In genomic region chr11:113694390-113694789, GRCh38 we compare ENCODE assay signal across 33 cellular contexts.
"Had no signal": no experiment of that assay in that cellular context is flagged by ENCODE, and none has a peak within 500 bp of the region (broad histone marks: within the 10 kb centered on the region; RNA-seq: fewer than 3 reads in every experiment).

No MANE protein-coding gene starts in this region.

- DNase-seq: Karpas-422, Kasumi-1, MG63, MM.1S, MV-4-11, NCI-H1048, NCI-H1092, NCI-H1092 treated with DMSO at 0.1 percent for 48 hours, NCI-H1105, NCI-H1105 treated with DMSO at 0.1 percent for 48 hours, NCI-H1417, NCI-H1417 treated with DMSO at 0.1 percent for 48 hours, NCI-H1436, NCI-H1436 treated with DMSO at 0.1 percent for 48 hours, NCI-H146, NCI-H1694, NCI-H1694 treated with DMSO at 0.1 percent for 48 hours, NCI-H187, NCI-H187 treated with DMSO at 0.1 percent for 48 hours, NCI-H1930, NCI-H2029, NCI-H2029 treated with DMSO at 0.1 percent for 48 hours, NCI-H2081, NCI-H2081 treated with DMSO at 0.1 percent for 48 hours, NCI-H2107, NCI-H2171, NCI-H2171 treated with DMSO at 0.1 percent for 48 hours, NCI-H2227 treated with DMSO at 0.1 percent for 48 hours, NCI-H226, NCI-H345, NCI-H446, NCI-H446 treated with DMSO at 0.1 percent for 48 hours, NCI-H510A had no signal
